2 cellular contexts compared by ENCODE assay signal in genomic region chr9:136511670-136512592, GRCh38.
TF ChIP-seq lines count a peak whose summit lies in the region.

No MANE protein-coding gene starts in this region.

TF ChIP-seq in endothelial cell of umbilical vein, 7 proteins besides CTCF, POLR2A, EP300 and RAD21:
- peak; percentile 99 for TF ChIP-seq GATA2 (IDR thresholded peaks at IDR 0.05; ENCODE audit: insufficient read depth, insufficient read length, low read depth, low read length)
- peak; percentile 93 for TF ChIP-seq MAX (IDR thresholded peaks at IDR 0.05; ENCODE audit: insufficient read depth, insufficient read length)
- peak; percentile 92 for TF ChIP-seq MYC (IDR thresholded peaks at IDR 0.05; ENCODE audit: low read depth, low read length)
- TF ChIP-seq POLR2AphosphoS5 (IDR thresholded peaks at IDR 0.05; ENCODE audit: insufficient read depth, low read depth, low read length) = peak; percentile 90
- TF ChIP-seq JUN (IDR thresholded peaks at IDR 0.05; ENCODE audit: borderline replicate concordance, insufficient read depth, insufficient read length, low read depth) = no peak
- TF ChIP-seq EZH2 (IDR thresholded peaks at IDR 0.05; ENCODE audit: borderline replicate concordance, low read depth, low read length, severe bottlenecking) = no peak
- TF ChIP-seq FOS (IDR thresholded peaks at IDR 0.05; ENCODE audit: borderline replicate concordance, insufficient read depth, low read length) = peak; percentile 72

TF ChIP-seq in liver, 16 proteins besides CTCF, POLR2A, EP300 and RAD21:
- no peak for TF ChIP-seq ZBTB33 (IDR thresholded peaks at IDR 0.05)
- no peak for TF ChIP-seq HNF4G (IDR thresholded peaks at IDR 0.05)
- TF ChIP-seq FOXA2 (IDR thresholded peaks at IDR 0.05) = no peak
- TF ChIP-seq REST (IDR thresholded peaks at IDR 0.05) = no peak
- TF ChIP-seq EGR1 (IDR thresholded peaks at IDR 0.05; ENCODE audit: low read depth in 2 of 2) = peak; percentile 48 to 81
- TF ChIP-seq SP1 (IDR thresholded peaks at IDR 0.05) = peak; percentile 74
- TF ChIP-seq RXRA (IDR thresholded peaks at IDR 0.05) = peak in 1 of 2 donors; percentile 61
- no peak for TF ChIP-seq YY1 (IDR thresholded peaks at IDR 0.05)
- no peak for TF ChIP-seq TAF1 (conservative IDR thresholded peaks at IDR 0.05)
- TF ChIP-seq JUND (IDR thresholded peaks at IDR 0.05) = no peak
- TF ChIP-seq NR2F2 (IDR thresholded peaks at IDR 0.05) = peak; percentile 100
- no peak for TF ChIP-seq GABPA (IDR thresholded peaks at IDR 0.05 in 1 of 2, conservative IDR thresholded peaks at IDR 0.05 in 1 of 2)
- TF ChIP-seq HNF4A (conservative IDR thresholded peaks at IDR 0.05) = no peak
- no peak for TF ChIP-seq FOXA1 (IDR thresholded peaks at IDR 0.05)
- TF ChIP-seq ATF3 (IDR thresholded peaks at IDR 0.05) = no peak
- no peak for TF ChIP-seq MAX (IDR thresholded peaks at IDR 0.05)
